2 cellular contexts compared by ENCODE assay signal in the genomic region with DNA sequence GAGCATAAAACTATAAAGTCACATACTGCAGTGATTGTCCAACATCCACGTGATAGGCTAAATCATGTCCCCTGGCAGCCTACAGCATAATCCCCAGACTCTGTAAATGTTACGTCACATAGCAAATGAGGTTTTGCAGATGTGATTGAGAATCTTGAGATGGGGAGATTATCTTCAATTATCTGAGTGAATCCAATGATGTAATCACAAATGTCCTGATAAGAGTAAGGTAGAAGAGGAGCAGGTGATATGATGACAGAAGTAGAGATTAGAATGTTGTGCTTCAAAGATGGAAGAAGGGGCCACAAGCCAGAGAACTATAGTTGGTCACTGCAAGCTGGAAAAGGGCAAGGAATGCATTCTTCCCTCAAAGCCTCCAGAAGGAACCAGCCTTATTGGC.
A peak's percentile ranks its signal among the peaks of the same experiment; 100 is the strongest.
TF ChIP-seq lines count a peak whose summit lies in the region.

No MANE protein-coding gene starts in this region.

TF ChIP-seq in K562, 482 proteins besides CTCF, POLR2A, EP300 and RAD21:
- TF ChIP-seq, protein P1, sequence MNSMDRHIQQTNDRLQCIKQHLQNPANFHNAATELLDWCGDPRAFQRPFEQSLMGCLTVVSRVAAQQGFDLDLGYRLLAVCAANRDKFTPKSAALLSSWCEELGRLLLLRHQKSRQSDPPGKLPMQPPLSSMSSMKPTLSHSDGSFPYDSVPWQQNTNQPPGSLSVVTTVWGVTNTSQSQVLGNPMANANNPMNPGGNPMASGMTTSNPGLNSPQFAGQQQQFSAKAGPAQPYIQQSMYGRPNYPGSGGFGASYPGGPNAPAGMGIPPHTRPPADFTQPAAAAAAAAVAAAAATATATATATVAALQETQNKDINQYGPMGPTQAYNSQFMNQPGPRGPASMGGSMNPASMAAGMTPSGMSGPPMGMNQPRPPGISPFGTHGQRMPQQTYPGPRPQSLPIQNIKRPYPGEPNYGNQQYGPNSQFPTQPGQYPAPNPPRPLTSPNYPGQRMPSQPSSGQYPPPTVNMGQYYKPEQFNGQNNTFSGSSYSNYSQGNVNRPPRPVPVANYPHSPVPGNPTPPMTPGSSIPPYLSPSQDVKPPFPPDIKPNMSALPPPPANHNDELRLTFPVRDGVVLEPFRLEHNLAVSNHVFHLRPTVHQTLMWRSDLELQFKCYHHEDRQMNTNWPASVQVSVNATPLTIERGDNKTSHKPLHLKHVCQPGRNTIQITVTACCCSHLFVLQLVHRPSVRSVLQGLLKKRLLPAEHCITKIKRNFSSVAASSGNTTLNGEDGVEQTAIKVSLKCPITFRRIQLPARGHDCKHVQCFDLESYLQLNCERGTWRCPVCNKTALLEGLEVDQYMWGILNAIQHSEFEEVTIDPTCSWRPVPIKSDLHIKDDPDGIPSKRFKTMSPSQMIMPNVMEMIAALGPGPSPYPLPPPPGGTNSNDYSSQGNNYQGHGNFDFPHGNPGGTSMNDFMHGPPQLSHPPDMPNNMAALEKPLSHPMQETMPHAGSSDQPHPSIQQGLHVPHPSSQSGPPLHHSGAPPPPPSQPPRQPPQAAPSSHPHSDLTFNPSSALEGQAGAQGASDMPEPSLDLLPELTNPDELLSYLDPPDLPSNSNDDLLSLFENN (IDR thresholded peaks at IDR 0.05; ENCODE audit: low read depth in 2 of 2, low read length in 2 of 2): no peak
- TF ChIP-seq CEBPB (tag; IDR thresholded peaks at IDR 0.05): 0 out of 2 replicates have a peak, but pooled peaks have one; percentile 10

TF ChIP-seq in HepG2, 621 proteins besides CTCF, POLR2A, EP300 and RAD21:
- TF ChIP-seq, protein P2, sequence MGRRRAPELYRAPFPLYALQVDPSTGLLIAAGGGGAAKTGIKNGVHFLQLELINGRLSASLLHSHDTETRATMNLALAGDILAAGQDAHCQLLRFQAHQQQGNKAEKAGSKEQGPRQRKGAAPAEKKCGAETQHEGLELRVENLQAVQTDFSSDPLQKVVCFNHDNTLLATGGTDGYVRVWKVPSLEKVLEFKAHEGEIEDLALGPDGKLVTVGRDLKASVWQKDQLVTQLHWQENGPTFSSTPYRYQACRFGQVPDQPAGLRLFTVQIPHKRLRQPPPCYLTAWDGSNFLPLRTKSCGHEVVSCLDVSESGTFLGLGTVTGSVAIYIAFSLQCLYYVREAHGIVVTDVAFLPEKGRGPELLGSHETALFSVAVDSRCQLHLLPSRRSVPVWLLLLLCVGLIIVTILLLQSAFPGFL (CRISPR knock-in tag; IDR thresholded peaks at IDR 0.05): no peak
- TF ChIP-seq ATF7 (IDR thresholded peaks at IDR 0.05) (peak; percentile 70), ATF7 (CRISPR knock-in tag; IDR thresholded peaks at IDR 0.05) (no peak)
